Comparison of ENCODE assay signal across 23 cellular contexts in the genomic region with DNA sequence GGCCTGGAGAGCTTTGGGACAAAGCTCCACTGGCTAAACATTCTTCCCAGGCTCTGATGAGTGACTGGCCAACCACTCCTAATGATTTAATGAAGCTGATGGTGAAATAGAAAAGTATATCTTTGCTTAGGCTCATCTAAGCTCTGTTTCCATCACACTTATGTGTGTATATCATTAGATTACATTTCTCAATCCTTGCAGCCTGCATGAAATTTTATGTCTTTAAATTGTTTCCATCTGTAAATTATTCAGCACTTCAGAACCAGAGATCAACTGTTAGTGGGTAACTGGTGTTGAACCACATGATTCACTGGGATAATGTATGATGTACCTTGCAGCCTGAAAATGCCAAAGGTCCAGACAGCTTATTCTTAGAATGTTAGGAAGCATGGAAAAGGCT.
"Had no signal": no experiment of that assay in that cellular context is flagged by ENCODE, and none has a peak within 500 bp of the region (broad histone marks: within the 10 kb centered on the region; RNA-seq: fewer than 3 reads in every experiment).

No MANE protein-coding gene starts in this region.

- DNase-seq: Kasumi-1, MM.1S, NCI-H1092 treated with DMSO at 0.1 percent for 48 hours, NCI-H1436, NCI-H187, NCI-H2029, NCI-H2081 treated with DMSO at 0.1 percent for 48 hours, NCI-H2171, NCI-H226, NCI-H446, NCI-H510A, NCI-H524 treated with DMSO at 0.1 percent for 48 hours, NCI-H69, NCI-H774, PC-3, Peyer's patch, SHP77 treated with DMSO at 0.1 percent for 48 hours, SJCRH30 had no signal

- H3K36me3 ChIP-seq: Peyer's patch, SJCRH30 had no signal

- H3K4me2 ChIP-seq: KMS-11 had no signal

- H3K4me1 ChIP-seq: Peyer's patch, SJCRH30 had no signal

- H3K9me3 ChIP-seq: Peyer's patch, SJCRH30 had no signal

- H3K27ac ChIP-seq: HL-60, KMS-11, Peyer's patch, SJCRH30 had no signal

- H3K27me3 ChIP-seq: Peyer's patch, SJCRH30 had no signal

- ATAC-seq: K562, PC-3, Right ventricle myocardium inferior, SK-N-SH treated with all-trans-retinoic acid at 6 μM for 48 hours had no signal

- H3K4me3 ChIP-seq: K562, Peyer's patch, SJCRH30 had no signal

- H3K9ac ChIP-seq: KMS-11 had no signal
